1 cellular context compared by ENCODE assay signal in genomic region chr20:37517371-37517748, GRCh38.
TF ChIP-seq lines count a peak whose summit lies in the region.

No MANE protein-coding gene starts in this region.

TF ChIP-seq in K562, 482 proteins besides CTCF, POLR2A, EP300 and RAD21 (continued from another document):
- TF ChIP-seq PRMT5 (CRISPR knock-in tag; IDR thresholded peaks at IDR 0.05) = no peak
- no peak for TF ChIP-seq SMARCA5 (IDR thresholded peaks at IDR 0.05)
- no peak for TF ChIP-seq GTF2B (IDR thresholded peaks at IDR 0.05; ENCODE audit: extremely low read depth, insufficient read length)
- no peak for TF ChIP-seq BRF2 (IDR thresholded peaks at IDR 0.05; ENCODE audit: borderline replicate concordance, insufficient read depth, insufficient read length)
- TF ChIP-seq E2F6 (IDR thresholded peaks at IDR 0.05; ENCODE audit: borderline replicate concordance in 1 of 2, extremely low read depth in 1 of 2, insufficient read depth in 1 of 2, insufficient read length in 1 of 2, low read depth in 1 of 2, low read length in 1 of 2, poor library complexity in 1 of 2, severe bottlenecking in 1 of 2) = no peak
- no peak for TF ChIP-seq ZNF280B (CRISPR knock-in tag; IDR thresholded peaks at IDR 0.05)
- TF ChIP-seq HEY1 (CRISPR knock-in tag; IDR thresholded peaks at IDR 0.05; ENCODE audit: borderline replicate concordance) = no peak
- no peak for TF ChIP-seq SNRNP70 (optimal IDR thresholded peaks at IDR 0.05; ENCODE audit: low read depth, low read length)
- no peak for TF ChIP-seq WHSC1 (IDR thresholded peaks at IDR 0.05; ENCODE audit: low read length)
- TF ChIP-seq PTBP1 (IDR thresholded peaks at IDR 0.05; ENCODE audit: low read depth, low read length) = no peak
